ENCODE assay signal across 1 cellular context in the genomic region with DNA sequence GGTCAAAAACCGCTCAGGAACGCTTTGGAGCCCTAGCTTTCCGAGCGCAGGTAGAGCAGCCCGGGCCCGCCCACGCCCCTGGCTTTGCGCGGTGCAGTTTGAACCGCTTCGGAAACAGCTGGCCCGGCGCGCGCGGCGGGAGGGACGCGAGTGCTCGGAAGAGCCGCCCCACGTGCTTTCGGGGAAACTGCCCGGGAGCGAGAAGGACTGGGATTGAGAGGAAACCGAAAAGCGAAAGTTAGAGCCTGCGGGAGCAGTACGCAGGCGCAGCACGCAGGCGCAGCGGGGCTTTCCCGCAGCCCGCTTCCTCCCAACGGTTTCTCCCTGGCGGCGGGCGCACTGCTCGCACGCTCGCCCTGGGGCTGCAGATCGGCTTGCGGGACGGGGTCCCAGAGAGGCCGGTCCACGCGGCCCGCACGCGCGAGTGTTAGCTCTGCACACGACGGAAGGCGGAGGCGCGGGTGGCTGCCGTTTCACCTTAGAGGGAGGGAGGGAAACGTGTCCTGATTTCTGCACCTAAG.
A peak's percentile ranks its signal among the peaks of the same experiment; 100 is the strongest.
TF ChIP-seq lines count a peak whose summit lies in the region.

No MANE protein-coding gene starts in this region.

TF ChIP-seq in HepG2, 621 proteins besides CTCF, POLR2A, EP300 and RAD21 (continued from another document and continues in another):
- TF ChIP-seq ZNF788 (CRISPR knock-in tag; IDR thresholded peaks at IDR 0.05; ENCODE audit: borderline replicate concordance) (peak; percentile 100), ZNF83 (CRISPR knock-in tag; IDR thresholded peaks at IDR 0.05; ENCODE audit: borderline replicate concordance) (peak; percentile 98), ZNF451 (CRISPR knock-in tag; IDR thresholded peaks at IDR 0.05) (peak; percentile 95), HNF4A (CRISPR knock-in tag; IDR thresholded peaks at IDR 0.05) (peak; percentile 87), PHF20 (CRISPR knock-in tag; IDR thresholded peaks at IDR 0.05) (peak; percentile 94), CCDC6 (CRISPR knock-in tag; IDR thresholded peaks at IDR 0.05) (peak; percentile 100), CHD2 (IDR thresholded peaks at IDR 0.05; ENCODE audit: low read depth, low read length) (peak; percentile 74; the same call in 1 of the 2 replicates), REXO4 (CRISPR knock-in tag; IDR thresholded peaks at IDR 0.05; ENCODE audit: borderline replicate concordance) (peak; percentile 98), POLR2G (IDR thresholded peaks at IDR 0.05; ENCODE audit: low read depth, low read length) (peak; percentile 98), IRF2 (CRISPR knock-in tag; IDR thresholded peaks at IDR 0.05) (peak; percentile 100), KLF6 (CRISPR knock-in tag; IDR thresholded peaks at IDR 0.05) (peak; percentile 100), ONECUT2 (CRISPR knock-in tag; IDR thresholded peaks at IDR 0.05) (0 out of 2 replicates have a peak, but pooled peaks have one; percentile 49), ZNF850 (CRISPR knock-in tag; conservative IDR thresholded peaks at IDR 0.05) (0 out of 2 replicates have a peak, but pooled peaks have one; percentile 87), ZNF207 (IDR thresholded peaks at IDR 0.05; ENCODE audit: borderline replicate concordance) (no peak), TCF12 (IDR thresholded peaks at IDR 0.05) (no peak), TCF12 (CRISPR knock-in tag; IDR thresholded peaks at IDR 0.05) (peak; percentile 95), ZFYVE20 (CRISPR knock-in tag; IDR thresholded peaks at IDR 0.05; ENCODE audit: borderline replicate concordance, low read depth) (peak; percentile 98), ZNF24 (IDR thresholded peaks at IDR 0.05) (peak; percentile 62; the same call in 1 of the 2 replicates), KDM5B (CRISPR knock-in tag; IDR thresholded peaks at IDR 0.05; ENCODE audit: borderline replicate concordance) (peak; percentile 99), ZNF562 (CRISPR knock-in tag; IDR thresholded peaks at IDR 0.05; ENCODE audit: borderline replicate concordance) (peak; percentile 94), TEAD2 (CRISPR knock-in tag; IDR thresholded peaks at IDR 0.05) (peak; percentile 25; the same call in 1 of the 2 replicates), FOXK1 (CRISPR knock-in tag; IDR thresholded peaks at IDR 0.05; ENCODE audit: borderline replicate concordance, low read depth) (peak; percentile 100), GPN1 (CRISPR knock-in tag; IDR thresholded peaks at IDR 0.05; ENCODE audit: borderline replicate concordance) (no peak), TBX2 (CRISPR knock-in tag; IDR thresholded peaks at IDR 0.05; ENCODE audit: borderline replicate concordance) (peak; percentile 99), SATB2 (CRISPR knock-in tag; IDR thresholded peaks at IDR 0.05) (peak; percentile 96), PTBP1 (IDR thresholded peaks at IDR 0.05; ENCODE audit: low read depth, low read length, poor library complexity, severe bottlenecking) (peak; percentile 79), GZF1 (CRISPR knock-in tag; IDR thresholded peaks at IDR 0.05) (peak; percentile 93)
- TF ChIP-seq, protein P1, sequence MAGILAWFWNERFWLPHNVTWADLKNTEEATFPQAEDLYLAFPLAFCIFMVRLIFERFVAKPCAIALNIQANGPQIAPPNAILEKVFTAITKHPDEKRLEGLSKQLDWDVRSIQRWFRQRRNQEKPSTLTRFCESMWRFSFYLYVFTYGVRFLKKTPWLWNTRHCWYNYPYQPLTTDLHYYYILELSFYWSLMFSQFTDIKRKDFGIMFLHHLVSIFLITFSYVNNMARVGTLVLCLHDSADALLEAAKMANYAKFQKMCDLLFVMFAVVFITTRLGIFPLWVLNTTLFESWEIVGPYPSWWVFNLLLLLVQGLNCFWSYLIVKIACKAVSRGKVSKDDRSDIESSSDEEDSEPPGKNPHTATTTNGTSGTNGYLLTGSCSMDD (CRISPR knock-in tag; IDR thresholded peaks at IDR 0.05), result no peak
- TF ChIP-seq, protein P2, sequence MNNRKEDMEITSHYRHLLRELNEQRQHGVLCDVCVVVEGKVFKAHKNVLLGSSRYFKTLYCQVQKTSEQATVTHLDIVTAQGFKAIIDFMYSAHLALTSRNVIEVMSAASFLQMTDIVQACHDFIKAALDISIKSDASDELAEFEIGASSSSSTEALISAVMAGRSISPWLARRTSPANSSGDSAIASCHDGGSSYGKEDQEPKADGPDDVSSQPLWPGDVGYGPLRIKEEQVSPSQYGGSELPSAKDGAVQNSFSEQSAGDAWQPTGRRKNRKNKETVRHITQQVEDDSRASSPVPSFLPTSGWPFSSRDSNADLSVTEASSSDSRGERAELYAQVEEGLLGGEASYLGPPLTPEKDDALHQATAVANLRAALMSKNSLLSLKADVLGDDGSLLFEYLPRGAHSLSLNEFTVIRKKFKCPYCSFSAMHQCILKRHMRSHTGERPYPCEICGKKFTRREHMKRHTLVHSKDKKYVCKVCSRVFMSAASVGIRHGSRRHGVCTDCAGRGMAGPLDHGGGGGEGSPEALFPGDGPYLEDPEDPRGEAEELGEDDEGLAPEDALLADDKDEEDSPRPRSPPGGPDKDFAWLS (CRISPR knock-in tag; IDR thresholded peaks at IDR 0.05; ENCODE audit: borderline replicate concordance), result no peak
- TF ChIP-seq, protein P3, sequence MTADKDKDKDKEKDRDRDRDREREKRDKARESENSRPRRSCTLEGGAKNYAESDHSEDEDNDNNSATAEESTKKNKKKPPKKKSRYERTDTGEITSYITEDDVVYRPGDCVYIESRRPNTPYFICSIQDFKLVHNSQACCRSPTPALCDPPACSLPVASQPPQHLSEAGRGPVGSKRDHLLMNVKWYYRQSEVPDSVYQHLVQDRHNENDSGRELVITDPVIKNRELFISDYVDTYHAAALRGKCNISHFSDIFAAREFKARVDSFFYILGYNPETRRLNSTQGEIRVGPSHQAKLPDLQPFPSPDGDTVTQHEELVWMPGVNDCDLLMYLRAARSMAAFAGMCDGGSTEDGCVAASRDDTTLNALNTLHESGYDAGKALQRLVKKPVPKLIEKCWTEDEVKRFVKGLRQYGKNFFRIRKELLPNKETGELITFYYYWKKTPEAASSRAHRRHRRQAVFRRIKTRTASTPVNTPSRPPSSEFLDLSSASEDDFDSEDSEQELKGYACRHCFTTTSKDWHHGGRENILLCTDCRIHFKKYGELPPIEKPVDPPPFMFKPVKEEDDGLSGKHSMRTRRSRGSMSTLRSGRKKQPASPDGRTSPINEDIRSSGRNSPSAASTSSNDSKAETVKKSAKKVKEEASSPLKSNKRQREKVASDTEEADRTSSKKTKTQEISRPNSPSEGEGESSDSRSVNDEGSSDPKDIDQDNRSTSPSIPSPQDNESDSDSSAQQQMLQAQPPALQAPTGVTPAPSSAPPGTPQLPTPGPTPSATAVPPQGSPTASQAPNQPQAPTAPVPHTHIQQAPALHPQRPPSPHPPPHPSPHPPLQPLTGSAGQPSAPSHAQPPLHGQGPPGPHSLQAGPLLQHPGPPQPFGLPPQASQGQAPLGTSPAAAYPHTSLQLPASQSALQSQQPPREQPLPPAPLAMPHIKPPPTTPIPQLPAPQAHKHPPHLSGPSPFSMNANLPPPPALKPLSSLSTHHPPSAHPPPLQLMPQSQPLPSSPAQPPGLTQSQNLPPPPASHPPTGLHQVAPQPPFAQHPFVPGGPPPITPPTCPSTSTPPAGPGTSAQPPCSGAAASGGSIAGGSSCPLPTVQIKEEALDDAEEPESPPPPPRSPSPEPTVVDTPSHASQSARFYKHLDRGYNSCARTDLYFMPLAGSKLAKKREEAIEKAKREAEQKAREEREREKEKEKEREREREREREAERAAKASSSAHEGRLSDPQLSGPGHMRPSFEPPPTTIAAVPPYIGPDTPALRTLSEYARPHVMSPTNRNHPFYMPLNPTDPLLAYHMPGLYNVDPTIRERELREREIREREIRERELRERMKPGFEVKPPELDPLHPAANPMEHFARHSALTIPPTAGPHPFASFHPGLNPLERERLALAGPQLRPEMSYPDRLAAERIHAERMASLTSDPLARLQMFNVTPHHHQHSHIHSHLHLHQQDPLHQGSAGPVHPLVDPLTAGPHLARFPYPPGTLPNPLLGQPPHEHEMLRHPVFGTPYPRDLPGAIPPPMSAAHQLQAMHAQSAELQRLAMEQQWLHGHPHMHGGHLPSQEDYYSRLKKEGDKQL (CRISPR knock-in tag; IDR thresholded peaks at IDR 0.05; ENCODE audit: low read depth), result peak; percentile 93
- TF ChIP-seq, protein P4, sequence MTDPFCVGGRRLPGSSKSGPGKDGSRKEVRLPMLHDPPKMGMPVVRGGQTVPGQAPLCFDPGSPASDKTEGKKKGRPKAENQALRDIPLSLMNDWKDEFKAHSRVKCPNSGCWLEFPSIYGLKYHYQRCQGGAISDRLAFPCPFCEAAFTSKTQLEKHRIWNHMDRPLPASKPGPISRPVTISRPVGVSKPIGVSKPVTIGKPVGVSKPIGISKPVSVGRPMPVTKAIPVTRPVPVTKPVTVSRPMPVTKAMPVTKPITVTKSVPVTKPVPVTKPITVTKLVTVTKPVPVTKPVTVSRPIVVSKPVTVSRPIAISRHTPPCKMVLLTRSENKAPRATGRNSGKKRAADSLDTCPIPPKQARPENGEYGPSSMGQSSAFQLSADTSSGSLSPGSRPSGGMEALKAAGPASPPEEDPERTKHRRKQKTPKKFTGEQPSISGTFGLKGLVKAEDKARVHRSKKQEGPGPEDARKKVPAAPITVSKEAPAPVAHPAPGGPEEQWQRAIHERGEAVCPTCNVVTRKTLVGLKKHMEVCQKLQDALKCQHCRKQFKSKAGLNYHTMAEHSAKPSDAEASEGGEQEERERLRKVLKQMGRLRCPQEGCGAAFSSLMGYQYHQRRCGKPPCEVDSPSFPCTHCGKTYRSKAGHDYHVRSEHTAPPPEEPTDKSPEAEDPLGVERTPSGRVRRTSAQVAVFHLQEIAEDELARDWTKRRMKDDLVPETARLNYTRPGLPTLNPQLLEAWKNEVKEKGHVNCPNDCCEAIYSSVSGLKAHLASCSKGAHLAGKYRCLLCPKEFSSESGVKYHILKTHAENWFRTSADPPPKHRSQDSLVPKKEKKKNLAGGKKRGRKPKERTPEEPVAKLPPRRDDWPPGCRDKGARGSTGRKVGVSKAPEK (CRISPR knock-in tag; IDR thresholded peaks at IDR 0.05; ENCODE audit: borderline replicate concordance), result peak; percentile 98
- TF ChIP-seq, protein P5, sequence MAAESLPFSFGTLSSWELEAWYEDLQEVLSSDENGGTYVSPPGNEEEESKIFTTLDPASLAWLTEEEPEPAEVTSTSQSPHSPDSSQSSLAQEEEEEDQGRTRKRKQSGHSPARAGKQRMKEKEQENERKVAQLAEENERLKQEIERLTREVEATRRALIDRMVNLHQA (CRISPR knock-in tag; IDR thresholded peaks at IDR 0.05), result peak; percentile 90
- TF ChIP-seq, protein P6, sequence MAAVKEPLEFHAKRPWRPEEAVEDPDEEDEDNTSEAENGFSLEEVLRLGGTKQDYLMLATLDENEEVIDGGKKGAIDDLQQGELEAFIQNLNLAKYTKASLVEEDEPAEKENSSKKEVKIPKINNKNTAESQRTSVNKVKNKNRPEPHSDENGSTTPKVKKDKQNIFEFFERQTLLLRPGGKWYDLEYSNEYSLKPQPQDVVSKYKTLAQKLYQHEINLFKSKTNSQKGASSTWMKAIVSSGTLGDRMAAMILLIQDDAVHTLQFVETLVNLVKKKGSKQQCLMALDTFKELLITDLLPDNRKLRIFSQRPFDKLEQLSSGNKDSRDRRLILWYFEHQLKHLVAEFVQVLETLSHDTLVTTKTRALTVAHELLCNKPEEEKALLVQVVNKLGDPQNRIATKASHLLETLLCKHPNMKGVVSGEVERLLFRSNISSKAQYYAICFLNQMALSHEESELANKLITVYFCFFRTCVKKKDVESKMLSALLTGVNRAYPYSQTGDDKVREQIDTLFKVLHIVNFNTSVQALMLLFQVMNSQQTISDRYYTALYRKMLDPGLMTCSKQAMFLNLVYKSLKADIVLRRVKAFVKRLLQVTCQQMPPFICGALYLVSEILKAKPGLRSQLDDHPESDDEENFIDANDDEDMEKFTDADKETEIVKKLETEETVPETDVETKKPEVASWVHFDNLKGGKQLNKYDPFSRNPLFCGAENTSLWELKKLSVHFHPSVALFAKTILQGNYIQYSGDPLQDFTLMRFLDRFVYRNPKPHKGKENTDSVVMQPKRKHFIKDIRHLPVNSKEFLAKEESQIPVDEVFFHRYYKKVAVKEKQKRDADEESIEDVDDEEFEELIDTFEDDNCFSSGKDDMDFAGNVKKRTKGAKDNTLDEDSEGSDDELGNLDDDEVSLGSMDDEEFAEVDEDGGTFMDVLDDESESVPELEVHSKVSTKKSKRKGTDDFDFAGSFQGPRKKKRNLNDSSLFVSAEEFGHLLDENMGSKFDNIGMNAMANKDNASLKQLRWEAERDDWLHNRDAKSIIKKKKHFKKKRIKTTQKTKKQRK (IDR thresholded peaks at IDR 0.05; ENCODE audit: low read length), result no peak
- TF ChIP-seq, protein P7, sequence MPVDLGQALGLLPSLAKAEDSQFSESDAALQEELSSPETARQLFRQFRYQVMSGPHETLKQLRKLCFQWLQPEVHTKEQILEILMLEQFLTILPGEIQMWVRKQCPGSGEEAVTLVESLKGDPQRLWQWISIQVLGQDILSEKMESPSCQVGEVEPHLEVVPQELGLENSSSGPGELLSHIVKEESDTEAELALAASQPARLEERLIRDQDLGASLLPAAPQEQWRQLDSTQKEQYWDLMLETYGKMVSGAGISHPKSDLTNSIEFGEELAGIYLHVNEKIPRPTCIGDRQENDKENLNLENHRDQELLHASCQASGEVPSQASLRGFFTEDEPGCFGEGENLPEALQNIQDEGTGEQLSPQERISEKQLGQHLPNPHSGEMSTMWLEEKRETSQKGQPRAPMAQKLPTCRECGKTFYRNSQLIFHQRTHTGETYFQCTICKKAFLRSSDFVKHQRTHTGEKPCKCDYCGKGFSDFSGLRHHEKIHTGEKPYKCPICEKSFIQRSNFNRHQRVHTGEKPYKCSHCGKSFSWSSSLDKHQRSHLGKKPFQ (CRISPR knock-in tag; IDR thresholded peaks at IDR 0.05; ENCODE audit: insufficient replicate concordance), result peak; percentile 95
- TF ChIP-seq, protein P8, sequence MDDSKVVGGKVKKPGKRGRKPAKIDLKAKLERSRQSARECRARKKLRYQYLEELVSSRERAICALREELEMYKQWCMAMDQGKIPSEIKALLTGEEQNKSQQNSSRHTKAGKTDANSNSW (CRISPR knock-in tag; IDR thresholded peaks at IDR 0.05; ENCODE audit: borderline replicate concordance), result peak; percentile 94
- TF ChIP-seq, protein P9, sequence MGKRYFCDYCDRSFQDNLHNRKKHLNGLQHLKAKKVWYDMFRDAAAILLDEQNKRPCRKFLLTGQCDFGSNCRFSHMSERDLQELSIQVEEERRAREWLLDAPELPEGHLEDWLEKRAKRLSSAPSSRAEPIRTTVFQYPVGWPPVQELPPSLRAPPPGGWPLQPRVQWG (CRISPR knock-in tag; IDR thresholded peaks at IDR 0.05; ENCODE audit: borderline replicate concordance, low read depth), result no peak; the same call in 1 of the 2 replicates
- TF ChIP-seq, protein P10, sequence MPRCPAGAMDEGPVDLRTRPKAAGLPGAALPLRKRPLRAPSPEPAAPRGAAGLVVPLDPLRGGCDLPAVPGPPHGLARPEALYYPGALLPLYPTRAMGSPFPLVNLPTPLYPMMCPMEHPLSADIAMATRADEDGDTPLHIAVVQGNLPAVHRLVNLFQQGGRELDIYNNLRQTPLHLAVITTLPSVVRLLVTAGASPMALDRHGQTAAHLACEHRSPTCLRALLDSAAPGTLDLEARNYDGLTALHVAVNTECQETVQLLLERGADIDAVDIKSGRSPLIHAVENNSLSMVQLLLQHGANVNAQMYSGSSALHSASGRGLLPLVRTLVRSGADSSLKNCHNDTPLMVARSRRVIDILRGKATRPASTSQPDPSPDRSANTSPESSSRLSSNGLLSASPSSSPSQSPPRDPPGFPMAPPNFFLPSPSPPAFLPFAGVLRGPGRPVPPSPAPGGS (CRISPR knock-in tag; IDR thresholded peaks at IDR 0.05), result peak; percentile 99
- TF ChIP-seq, protein P11, sequence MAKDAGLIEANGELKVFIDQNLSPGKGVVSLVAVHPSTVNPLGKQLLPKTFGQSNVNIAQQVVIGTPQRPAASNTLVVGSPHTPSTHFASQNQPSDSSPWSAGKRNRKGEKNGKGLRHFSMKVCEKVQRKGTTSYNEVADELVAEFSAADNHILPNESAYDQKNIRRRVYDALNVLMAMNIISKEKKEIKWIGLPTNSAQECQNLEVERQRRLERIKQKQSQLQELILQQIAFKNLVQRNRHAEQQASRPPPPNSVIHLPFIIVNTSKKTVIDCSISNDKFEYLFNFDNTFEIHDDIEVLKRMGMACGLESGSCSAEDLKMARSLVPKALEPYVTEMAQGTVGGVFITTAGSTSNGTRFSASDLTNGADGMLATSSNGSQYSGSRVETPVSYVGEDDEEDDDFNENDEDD (CRISPR knock-in tag; IDR thresholded peaks at IDR 0.05; ENCODE audit: borderline replicate concordance), result peak; percentile 100
